8 cellular contexts compared by ENCODE assay signal in genomic region chr3:195892355-195893120, GRCh38. TPM values are rescaled to one million over a fixed set of nuclear protein-coding genes. Genes with fewer than 3 reads are reported as not detected.
DNase-seq lines count a peak whose midpoint lies in the region; ATAC-seq, FAIRE-seq and TF ChIP-seq lines count a peak whose summit lies in the region.

No MANE protein-coding gene starts in this region.

- TF ChIP-seq CTCF in WI38 (IDR thresholded peaks at IDR 0.05; ENCODE audit: low read depth, low read length): no peak

- intact Hi-C loops in left cardiac atrium (cut with DNase I): no loop called here

- H3K36me3 ChIP-seq in rectal smooth muscle tissue (ENCODE audit: control insufficient read depth, insufficient read depth, low read length): no peaks in the 10 kb centered on the region

- H3K27me3 ChIP-seq in rectal smooth muscle tissue (ENCODE audit: control insufficient read depth, insufficient read depth, low read length): no peaks in the 10 kb centered on the region

- FAIRE-seq in GM19239 (lab: Jason Lieb, UNC): no peak

- DNase-seq in Daoy (ENCODE audit: low read depth) (peak; percentile 65), left cardiac atrium (peak; percentile 68), NCI-H82 treated with DMSO at 0.1 percent for 48 hours (lab: John Stamatoyannopoulos, UW; ENCODE audit: unreplicated experiment) (no peak), GM19239 (ENCODE audit: insufficient read length, low spot score) (no peak), NCI-H187 treated with DMSO at 0.1 percent for 48 hours (lab: John Stamatoyannopoulos, UW) (no peak)

- peak overlapping the region; percentile 63 for H3K27ac ChIP-seq in rectal smooth muscle tissue (ENCODE audit: low read depth, low read length)

- H3K4me1 ChIP-seq in rectal smooth muscle tissue (ENCODE audit: control insufficient read depth, insufficient read depth, low read length): peaks cover 34% of the 10 kb centered on the region

- ATAC-seq in left cardiac atrium (peak; percentile 36 to 40), GM18858 (IDR thresholded peaks at IDR 0.05; ENCODE audit: unreplicated experiment) (no peak)

- no peak overlapping the region for H3K9ac ChIP-seq in rectal smooth muscle tissue (ENCODE audit: low read length)

- H3K4me3 ChIP-seq in WI38 (ENCODE audit: low read depth, low read length) (peak overlapping the region; percentile 26; the same call in 1 of the 2 replicates), rectal smooth muscle tissue (ENCODE audit: low read length) (peak overlapping the region; percentile 47)

RNA-seq across cellular contexts. Expression of gene TNK2, which starts 15.8 kb away (rescaled TPM):
- total RNA-seq in Daoy (2014; rRNA removed; shearing (Covaris generic)): 6.5 and 8.8 TPM in 2 replicates
- total RNA-seq in left cardiac atrium: 10 to 100 TPM; 47.6 to 50.4 TPM

Comparison
In these comparisons a context has a peak if more than half of its experiments do, and no peak if none do; other contexts are left out.
1. DNase-seq: peak in Daoy (single experiment) and left cardiac atrium (single experiment); none in NCI-H82 treated with DMSO at 0.1 percent for 48 hours (single experiment), GM19239 (single experiment) and NCI-H187 treated with DMSO at 0.1 percent for 48 hours (single experiment).